Comparison of ENCODE assay signal across 22 cellular contexts in the genomic region with DNA sequence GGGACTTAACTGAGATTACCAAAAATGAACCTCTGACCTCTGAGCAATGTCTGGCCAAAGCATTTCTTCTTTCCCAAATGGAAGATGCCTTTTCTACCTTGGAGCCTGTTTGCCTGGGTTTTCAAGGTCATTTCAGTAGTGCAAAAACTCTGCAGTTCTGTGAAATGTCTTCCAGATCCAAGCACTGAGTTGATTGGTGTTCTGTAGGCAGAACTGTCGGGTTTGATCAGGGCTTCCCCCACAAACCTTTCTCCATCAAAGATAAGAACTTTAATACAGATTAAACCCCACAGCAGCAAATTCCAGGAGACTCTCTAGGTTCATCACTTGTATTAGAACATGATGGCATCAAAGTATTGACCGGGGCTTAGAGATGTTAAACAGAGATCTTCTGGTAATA.
DNase-seq lines count a peak whose midpoint lies in the region; ATAC-seq, FAIRE-seq and TF ChIP-seq lines count a peak whose summit lies in the region.
"Had no signal": no experiment of that assay in that cellular context is flagged by ENCODE, and none has a peak within 500 bp of the region (broad histone marks: within the 10 kb centered on the region; RNA-seq: fewer than 3 reads in every experiment).

No MANE protein-coding gene starts in this region.

- H3K9ac ChIP-seq in astrocyte (ENCODE audit: low read length) (no peak overlapping the region), mesendoderm (ENCODE audit: low read length) (no peak overlapping the region)
- H3K9ac ChIP-seq: BLaER1 had no signal

- FAIRE-seq in astrocyte (lab: Jason Lieb, UNC) = no peak
- FAIRE-seq: HTR-8/SVneo had no signal

- no peak overlapping the region for H4K5ac ChIP-seq in mesendoderm (ENCODE audit: low read length)

- H3K4me2 ChIP-seq in astrocyte (ENCODE audit: low read length) (no peak overlapping the region), mesendoderm (ENCODE audit: low read length) (no peak overlapping the region)
- H3K4me2 ChIP-seq: BLaER1 had no signal

- CTCF ChIA-PET in Caco-2 (lab: Charles Lee) = no interaction called here
- CTCF ChIA-PET in naive thymus-derived CD4-positive, alpha-beta T cell (lab: Charles Lee) = no interaction called here

- H3K4me1 ChIP-seq in Caco-2 = peaks cover 21% of the 10 kb centered on the region
- peaks cover 5% of the 10 kb centered on the region for H3K4me1 ChIP-seq in astrocyte (ENCODE audit: insufficient read depth, low read length)
- H3K4me1 ChIP-seq in mesendoderm (ENCODE audit: control insufficient read depth, low read depth, low read length) = peaks cover 7% of the 10 kb centered on the region
- peaks cover 75 to 76% of the 10 kb centered on the region in 2 donors for H3K4me1 ChIP-seq in thyroid gland
- no peaks in the 10 kb centered on the region for H3K4me1 ChIP-seq in naive thymus-derived CD4-positive, alpha-beta T cell (ENCODE audit: control insufficient read depth in 2 of 2, insufficient read depth in 2 of 2, low read length in 2 of 2)

- no peak overlapping the region for H3K18ac ChIP-seq in mesendoderm (ENCODE audit: low read length)

- H3K79me2 ChIP-seq in astrocyte (ENCODE audit: insufficient read depth, low read length) (no peaks in the 10 kb centered on the region), mesendoderm (ENCODE audit: control insufficient read depth, insufficient read depth, low read length) (no peaks in the 10 kb centered on the region)

- no peak for ATAC-seq in naive thymus-derived CD4-positive, alpha-beta T cell
- ATAC-seq: Right ventricle myocardium inferior had no signal

- H3K36me3 ChIP-seq in Caco-2 (ENCODE audit: control insufficient read depth, insufficient read depth, low read length) (no peaks in the 10 kb centered on the region), astrocyte (ENCODE audit: insufficient read depth, low read length) (no peaks in the 10 kb centered on the region), mesendoderm (ENCODE audit: control insufficient read depth, insufficient read depth, low read length) (no peaks in the 10 kb centered on the region), thyroid gland (no peaks in the 10 kb centered on the region)
- no peaks in the 10 kb centered on the region for H3K36me3 ChIP-seq in naive thymus-derived CD4-positive, alpha-beta T cell (ENCODE audit: control insufficient read depth in 2 of 3, insufficient read depth in 3 of 3, low read length in 3 of 3)
- H3K36me3 ChIP-seq: BLaER1 had no signal

- H3K23ac ChIP-seq in mesendoderm (ENCODE audit: low read length) = no peak overlapping the region

- no peak overlapping the region for H3K27ac ChIP-seq in astrocyte (ENCODE audit: low read depth, low read length)
- peak overlapping the region; percentile 26 for H3K27ac ChIP-seq in mesendoderm (ENCODE audit: low read depth, low read length)
- H3K27ac ChIP-seq in thyroid gland = peak overlapping the region; percentile 91 to 94 (median 94)
- H3K27ac ChIP-seq in naive thymus-derived CD4-positive, alpha-beta T cell (ENCODE audit: low read depth, low read length) = no peak overlapping the region
- H3K27ac ChIP-seq: BLaER1 had no signal

- intact Hi-C loops in Caco-2 (cut with micrococcal nuclease; ENCODE audit: unreplicated experiment) (no loop called here), thyroid gland (cut with DNase I) (no loop called here)
- intact Hi-C loops in naive thymus-derived CD4-positive, alpha-beta T cell (cut with micrococcal nuclease) = no loop called here

- no peak overlapping the region for H3K4me3 ChIP-seq in Caco-2 (ENCODE audit: low read depth, low read length)
- no peak overlapping the region for H3K4me3 ChIP-seq in astrocyte (ENCODE audit: insufficient read depth, low read depth, low read length)
- no peak overlapping the region for H3K4me3 ChIP-seq in mesendoderm (ENCODE audit: low read length)
- H3K4me3 ChIP-seq in thyroid gland (replicated peaks in 1 of 3) = no peak overlapping the region
- H3K4me3 ChIP-seq in naive thymus-derived CD4-positive, alpha-beta T cell (ENCODE audit: low read length) = no peak overlapping the region
- H3K4me3 ChIP-seq: BLaER1 had no signal

- H4K8ac ChIP-seq in mesendoderm (ENCODE audit: low read depth, low read length) = no peak overlapping the region

- H3K9me3 Mint-ChIP-seq in Caco-2 (ENCODE audit: unreplicated experiment) = peaks cover 12% of the 10 kb centered on the region
- H3K9me3 Mint-ChIP-seq in astrocyte (ENCODE audit: unreplicated experiment) = peaks cover 2% of the 10 kb centered on the region
- no peaks in the 10 kb centered on the region for H3K9me3 Mint-ChIP-seq in naive thymus-derived CD4-positive, alpha-beta T cell
- H3K9me3 Mint-ChIP-seq: CD4-positive, CD25-positive, alpha-beta regulatory T cell had no signal

- WGBS in mesendoderm (ENCODE audit: extremely low coverage, insufficient coverage, low lambda C conversion rate) = no CpG with 5 or more reads among the region's 2 CpGs
- 90 to 99% methylated on average over 2 of the region's 2 CpGs for WGBS in thyroid gland, 2 donors

- peak overlapping the region; percentile 40 for H3K27ac Mint-ChIP-seq in Caco-2 (ENCODE audit: unreplicated experiment)
- peak overlapping the region; percentile 37 for H3K27ac Mint-ChIP-seq in astrocyte (ENCODE audit: unreplicated experiment)
- no peak overlapping the region for H3K27ac Mint-ChIP-seq in naive thymus-derived CD4-positive, alpha-beta T cell
- H3K27ac Mint-ChIP-seq: CD4-positive, CD25-positive, alpha-beta regulatory T cell had no signal

- no peak overlapping the region for H2BK120ac ChIP-seq in mesendoderm (ENCODE audit: low read depth, low read length)

- H3K4me3 Mint-ChIP-seq in Caco-2 (ENCODE audit: unreplicated experiment) (peak overlapping the region; percentile 44), astrocyte (ENCODE audit: unreplicated experiment) (peak overlapping the region; percentile 60)
- no peak overlapping the region for H3K4me3 Mint-ChIP-seq in naive thymus-derived CD4-positive, alpha-beta T cell
- H3K4me3 Mint-ChIP-seq: CD4-positive, CD25-positive, alpha-beta regulatory T cell had no signal

- no peak overlapping the region for H2AK5ac ChIP-seq in mesendoderm (ENCODE audit: low read length)

- no peak for TF ChIP-seq POLR2A in thyroid gland (IDR thresholded peaks at IDR 0.05)

- no peak overlapping the region for H2BK5ac ChIP-seq in mesendoderm (ENCODE audit: low read length)

- H3K56ac ChIP-seq in mesendoderm (ENCODE audit: low read length) = no peak overlapping the region

- no peaks in the 10 kb centered on the region for H3K9me3 ChIP-seq in Caco-2
- no peaks in the 10 kb centered on the region for H3K9me3 ChIP-seq in astrocyte (ENCODE audit: insufficient read depth, low read depth, low read length)
- H3K9me3 ChIP-seq in thyroid gland = no peaks in the 10 kb centered on the region
- H3K9me3 ChIP-seq in naive thymus-derived CD4-positive, alpha-beta T cell (ENCODE audit: control insufficient read depth in 2 of 3, low read length in 3 of 3) = no peaks in the 10 kb centered on the region
- H3K9me3 ChIP-seq: BLaER1 had no signal

- H3K4ac ChIP-seq in mesendoderm (ENCODE audit: low read depth, low read length) = peak overlapping the region; percentile 67

- H3K79me1 ChIP-seq in mesendoderm (ENCODE audit: low read length) = no peaks in the 10 kb centered on the region

- H3K36me3 Mint-ChIP-seq in Caco-2 (ENCODE audit: insufficient read depth, unreplicated experiment) = peaks cover 5% of the 10 kb centered on the region
- H3K36me3 Mint-ChIP-seq in astrocyte (ENCODE audit: low read depth, unreplicated experiment) = peaks cover 17% of the 10 kb centered on the region
- H3K36me3 Mint-ChIP-seq in naive thymus-derived CD4-positive, alpha-beta T cell = peaks cover 0 to 4% (median 0%) of the 10 kb centered on the region in 5 donors
- H3K36me3 Mint-ChIP-seq: CD4-positive, CD25-positive, alpha-beta regulatory T cell had no signal

- H3K27me3 Mint-ChIP-seq in Caco-2 (ENCODE audit: insufficient read depth, unreplicated experiment) = no peaks in the 10 kb centered on the region
- no peaks in the 10 kb centered on the region for H3K27me3 Mint-ChIP-seq in astrocyte (ENCODE audit: low read depth, unreplicated experiment)
- H3K27me3 Mint-ChIP-seq in naive thymus-derived CD4-positive, alpha-beta T cell = peaks cover 12 to 24% (median 14%) of the 10 kb centered on the region in 5 donors

- no peaks in the 10 kb centered on the region for H3K27me3 ChIP-seq in Caco-2 (replicated peaks; ENCODE audit: control insufficient read depth, insufficient read depth, low read length)
- no peaks in the 10 kb centered on the region for H3K27me3 ChIP-seq in astrocyte (ENCODE audit: insufficient read depth, low read length)
- H3K27me3 ChIP-seq in mesendoderm (ENCODE audit: insufficient read depth, low read length, poor library complexity) = no peaks in the 10 kb centered on the region
- no peaks in the 10 kb centered on the region for H3K27me3 ChIP-seq in thyroid gland
- no peaks in the 10 kb centered on the region for H3K27me3 ChIP-seq in naive thymus-derived CD4-positive, alpha-beta T cell (ENCODE audit: control insufficient read depth in 2 of 2, insufficient read depth in 2 of 2, low read length in 2 of 2)
- H3K27me3 ChIP-seq: BLaER1 had no signal

- H3K4me1 Mint-ChIP-seq in Caco-2 (ENCODE audit: low read depth, unreplicated experiment) = peaks cover 16% of the 10 kb centered on the region
- H3K4me1 Mint-ChIP-seq in astrocyte (ENCODE audit: low read depth, unreplicated experiment) = peaks cover 45% of the 10 kb centered on the region
- H3K4me1 Mint-ChIP-seq in naive thymus-derived CD4-positive, alpha-beta T cell = no peaks in the 10 kb centered on the region
- H3K4me1 Mint-ChIP-seq: CD4-positive, CD25-positive, alpha-beta regulatory T cell had no signal

- DNase-seq in Caco-2 (no peak), astrocyte (ENCODE audit: low read depth) (no peak), mesendoderm (no peak), thyroid gland (no peak), SK-N-DZ (ENCODE audit: low spot score) (no peak), NCI-H1436 (lab: John Stamatoyannopoulos, UW) (no peak)
- DNase-seq in activated effector memory CD4-positive, alpha-beta T cell treated with Interleukin-2 at 50 U/mL for 16 hours = no peak
- DNase-seq in naive thymus-derived CD4-positive, alpha-beta T cell = no peak
- DNase-seq: CD4-positive, CD25-positive, alpha-beta regulatory T cell; DMS53; H7; KBM-7; MV-4-11; NCI-H1105; NCI-H146; NCI-H2029; NCI-H446; NCI-H524 treated with DMSO at 0.1 percent for 48 hours; NCI-H774 had no signal

- H2AFZ ChIP-seq in astrocyte (ENCODE audit: low read depth, low read length) = no peak overlapping the region

- TF ChIP-seq CTCF in Caco-2 (IDR thresholded peaks at IDR 0.05; ENCODE audit: insufficient read depth in 1 of 2, low read depth in 1 of 2, low read length in 1 of 2, severe bottlenecking in 1 of 2, unreplicated experiment in 1 of 2) (no peak), astrocyte (IDR thresholded peaks at IDR 0.05; ENCODE audit: insufficient read depth, low read depth, low read length) (no peak), thyroid gland (IDR thresholded peaks at IDR 0.05) (no peak)

- H2BK15ac ChIP-seq in mesendoderm (replicated peaks; ENCODE audit: low read depth) = no peak overlapping the region

- H4K20me1 ChIP-seq in astrocyte (ENCODE audit: insufficient read depth, low read length) = no peaks in the 10 kb centered on the region
- H4K20me1 ChIP-seq: BLaER1 had no signal

- BruUV-seq in Caco-2 (replicated peaks; lab: Mats Ljungman, UMichigan) = no TSS peak

- POLR2A ChIA-PET in Caco-2 (lab: Charles Lee) = no interaction called here
- POLR2A ChIA-PET in naive thymus-derived CD4-positive, alpha-beta T cell (lab: Charles Lee) = no interaction called here

Comparison
In these comparisons a context has a peak if more than half of its experiments do, and no peak if none do; other contexts are left out.
1. H3K27ac Mint-ChIP-seq: peak in Caco-2 (single experiment) and astrocyte (single experiment); none in naive thymus-derived CD4-positive, alpha-beta T cell (0 of 9).
2. H3K4me3 Mint-ChIP-seq: peak in Caco-2 (single experiment) and astrocyte (single experiment); none in naive thymus-derived CD4-positive, alpha-beta T cell (0 of 10).
3. H3K27ac ChIP-seq: peak in mesendoderm (single experiment) and thyroid gland (3 of 3); none in astrocyte (single experiment) and naive thymus-derived CD4-positive, alpha-beta T cell (single experiment).